8 cellular contexts compared by ENCODE assay signal in the genomic region with DNA sequence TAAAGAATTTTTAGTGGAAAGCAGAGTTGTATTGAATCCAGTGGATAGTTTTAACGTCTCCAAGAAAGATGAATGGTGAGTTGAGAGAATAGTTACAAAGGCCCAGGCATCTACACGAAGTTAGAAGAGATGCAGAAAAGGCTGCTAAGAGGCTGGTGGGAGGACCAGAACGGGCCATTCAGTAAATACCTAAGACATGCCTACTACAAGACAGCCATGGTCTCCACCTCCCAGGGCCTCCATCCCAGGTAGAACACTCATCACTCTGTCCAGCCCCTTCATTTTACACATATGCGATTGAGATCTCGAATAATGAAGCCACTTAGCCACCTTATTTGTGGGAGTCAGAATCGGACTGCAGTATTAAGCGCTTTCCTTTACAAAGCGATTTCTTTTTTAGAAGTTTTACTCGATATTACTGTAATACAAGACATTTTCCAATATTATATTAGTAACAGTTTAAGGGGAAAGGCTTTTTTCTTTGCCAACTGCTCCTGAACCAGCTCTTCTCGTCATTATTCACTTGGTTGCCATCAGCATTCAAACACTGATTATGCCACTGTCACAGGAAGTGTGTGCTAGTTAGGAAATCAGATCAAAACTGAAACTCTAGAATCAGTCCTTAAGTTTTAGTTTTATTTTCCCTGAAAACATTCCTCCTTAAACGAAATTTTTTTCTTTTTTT. TPM values are rescaled to one million over a fixed set of nuclear protein-coding genes. Genes with fewer than 3 reads are reported as not detected.
DNase-seq lines count a peak whose midpoint lies in the region; ATAC-seq and TF ChIP-seq lines count a peak whose summit lies in the region.

No MANE protein-coding gene starts in this region.

- TF ChIP-seq CTCF in AG04450 (IDR thresholded peaks at IDR 0.05; ENCODE audit: low read depth, low read length) (no peak), brain (conservative IDR thresholded peaks at IDR 0.05) (no peak)

- peaks cover 13% of the 10 kb centered on the region for H3K27me3 Mint-ChIP-seq in brain

- peaks cover 0 to 5% of the 10 kb centered on the region in 2 donors for H3K36me3 ChIP-seq in mucosa of rectum (ENCODE audit: control insufficient read depth in 2 of 2, insufficient read depth in 2 of 2, low read length in 2 of 2)

- peaks cover 15 to 17% of the 10 kb centered on the region in 2 donors for H3K4me1 ChIP-seq in mucosa of rectum (ENCODE audit: control insufficient read depth in 2 of 2, insufficient read depth in 2 of 2, low read length in 2 of 2)

- DNase-seq in AG04450 (ENCODE audit: low read depth, low spot score) (no peak), M059J (ENCODE audit: low read depth) (peak; percentile 64), ecto neural progenitor cell (ENCODE audit: low spot score) (no peak)

- H3K9me3 ChIP-seq in AG04450 (ENCODE audit: control insufficient read depth, insufficient read depth, low read length) (no peaks in the 10 kb centered on the region), mucosa of rectum (ENCODE audit: control insufficient read depth in 2 of 2, low read length in 2 of 2) (no peaks in the 10 kb centered on the region)

- POLR2A ChIA-PET in AG04450 (lab: Yijun Ruan, JAX), result interaction anchor here (0.9 to 2.2 kb wide), 4 partner anchors 12 to 29 kb away, joined by 3 to 8 read pairs (median 3); no protein-coding TSS in a partner anchor

- peaks cover 41% of the 10 kb centered on the region for H3K36me3 Mint-ChIP-seq in brain

- H3K27me3 ChIP-seq in AG04450 (ENCODE audit: control insufficient read depth, insufficient read depth, low read length), result no peaks in the 10 kb centered on the region
- no peaks in the 10 kb centered on the region for H3K27me3 ChIP-seq in mucosa of rectum (ENCODE audit: control insufficient read depth in 2 of 2, insufficient read depth in 2 of 2, low read length in 2 of 2)

- CTCF ChIA-PET in AG04450 (lab: Charles Lee), result interaction anchor here (1.4 to 4.4 kb wide), 2 partner anchors 48 to 50 kb away, joined by 3 to 28 read pairs; no protein-coding TSS in a partner anchor

- peak overlapping the region; percentile 92 for H3K27ac ChIP-seq in AG04450 (ENCODE audit: low read depth, low read length)
- H3K27ac ChIP-seq in mucosa of rectum (ENCODE audit: low read depth in 2 of 2, low read length in 2 of 2), result peak overlapping the region; percentile 98 to 99

- ATAC-seq in HG03457 (IDR thresholded peaks at IDR 0.05; ENCODE audit: unreplicated experiment), result no peak
- ATAC-seq in HG03108 (IDR thresholded peaks at IDR 0.05; ENCODE audit: unreplicated experiment), result no peak
- ATAC-seq in HG02571 (IDR thresholded peaks at IDR 0.05; ENCODE audit: unreplicated experiment), result no peak

- H3K4me3 ChIP-seq in AG04450 (ENCODE audit: low read depth, low read length), result peak overlapping the region; percentile 97
- H3K4me3 ChIP-seq in mucosa of rectum (ENCODE audit: low read length in 2 of 2), result peak overlapping the region; percentile 59 to 97

- peak overlapping the region; percentile 81 to 99 (median 98) for H3K27ac Mint-ChIP-seq in brain

- H3K4me1 Mint-ChIP-seq in brain, result peaks cover 80% of the 10 kb centered on the region

- no peaks in the 10 kb centered on the region for H3K9me3 Mint-ChIP-seq in brain

- H3K9ac ChIP-seq in mucosa of rectum (ENCODE audit: low read depth in 1 of 2, low read length in 2 of 2), result peak overlapping the region; percentile 12 to 53

- peak overlapping the region; percentile 98 to 100 (median 100) for H3K4me3 Mint-ChIP-seq in brain

RNA-seq across cellular contexts. Expression of gene DYNLT1, which starts 1.6 kb away (rescaled TPM):
- polyA plus RNA-seq in AG04450 (2011; rRNA removed) (414 and 422 TPM in 2 replicates), brain (ENCODE audit: insufficient read depth, low read depth, low replicate concordance) (676 TPM)
- polyA minus RNA-seq in AG04450 (2011; rRNA and poly(A)+ RNA removed), result 125 and 133 TPM in 2 replicates
- total RNA-seq in M059J (2014; rRNA removed; shearing (Covaris generic)), result 276 and 290 TPM in 2 replicates

RNA-seq across cellular contexts. Expression of gene SYTL3, which starts 6.9 kb away (rescaled TPM):
- polyA plus RNA-seq in AG04450 (2011; rRNA removed) (1.6 TPM in 2 replicates), brain (ENCODE audit: insufficient read depth, low read depth, low replicate concordance) (8.0 TPM)
- polyA minus RNA-seq in AG04450 (2011; rRNA and poly(A)+ RNA removed), result 1.6 and 2.0 TPM in 2 replicates
- total RNA-seq in M059J (2014; rRNA removed; shearing (Covaris generic)), result 3.3 and 7.7 TPM in 2 replicates
